Comparison of ENCODE assay signal across 28 cellular contexts in genomic region chr12:103785243-103786031, GRCh38. TPM values are rescaled to one million over a fixed set of nuclear protein-coding genes. Genes with fewer than 3 reads are reported as not detected.
A peak's percentile ranks its signal among the peaks of the same experiment; 100 is the strongest.
DNase-seq lines count a peak whose midpoint lies in the region; ATAC-seq and TF ChIP-seq lines count a peak whose summit lies in the region.
"Had no signal": no experiment of that assay in that cellular context is flagged by ENCODE, and none has a peak within 500 bp of the region (broad histone marks: within the 10 kb centered on the region; RNA-seq: fewer than 3 reads in every experiment).

No MANE protein-coding gene starts in this region.

- in situ Hi-C loops in GM23248 (cut with MboI) = no loop called here
- in situ Hi-C loops in gastrocnemius medialis (cut with MboI; ENCODE audit: low sequenced_read_pairs in 4 of 4) = loop anchor here in 2 of 4 donors (10.0 kb wide), 1 partner anchor 69 kb away; no protein-coding TSS in a partner anchor

- peaks cover 2 to 41% (median 28%) of the 10 kb centered on the region in 5 donors for H3K36me3 Mint-ChIP-seq in naive thymus-derived CD4-positive, alpha-beta T cell

- WGBS in GM23248 (ENCODE audit: low coverage in 1 of 2, low lambda C conversion rate in 2 of 2, missing lambda C conversion rate in 2 of 2), 2 experiments = 74 to 76% methylated on average over 4 of the region's 4 CpGs
- WGBS in liver = 35% methylated on average over 4 of the region's 4 CpGs

- H2AFZ ChIP-seq in GM23248 = no peak overlapping the region

- H3K9me3 Mint-ChIP-seq in naive thymus-derived CD4-positive, alpha-beta T cell = peaks cover 0 to 1% (median 0%) of the 10 kb centered on the region in 11 donors
- H3K9me3 Mint-ChIP-seq: brain; T-helper 1 cell treated with Interleukin-12 subunit alpha and Interleukin-12 subunit beta and Interleukin-4 antibody, amounts not matched to agents 30 μg/mL and 1 μg/mL, for 36 hours had no signal

- H3K79me2 ChIP-seq in GM23248 (ENCODE audit: insufficient read depth) = no peaks in the 10 kb centered on the region

- DNase-seq in GM23248 (peak; percentile 47), epithelial cell of proximal tubule (ENCODE audit: low read depth) (peak; percentile 86), gastrocnemius medialis (no peak), NCI-H82 treated with DMSO at 0.1 percent for 48 hours (lab: John Stamatoyannopoulos, UW; ENCODE audit: unreplicated experiment) (no peak), NAMALWA (ENCODE audit: low spot score) (no peak)
- no peak for DNase-seq in naive thymus-derived CD4-positive, alpha-beta T cell
- DNase-seq: activated CD4-positive, alpha-beta T cell treated with anti-CD3 and anti-CD28 coated beads, Interleukin-2, amount 50 U/mL, for 4 hours; activated CD8-positive, alpha-beta memory T cell treated with anti-CD3 and anti-CD28 coated beads, Interleukin-2, amount 10 ng/mL, durations not matched to agents 7 days and 5 days; activated T-cell treated with anti-CD3 and anti-CD28 coated beads, Interleukin-2, amount 50 U/mL, for 48 hours; CD4-positive, CD25-positive, alpha-beta regulatory T cell; dorsolateral prefrontal cortex; EL; esophagus squamous epithelium; hippocampal formation; KBM-7; left colon; NCI-H1105 treated with DMSO at 0.1 percent for 48 hours; NCI-H187 treated with DMSO at 0.1 percent for 48 hours; NCI-H2171 treated with DMSO at 0.1 percent for 48 hours; NCI-H510A; SK-N-SH; stimulated activated naive CD4-positive, alpha-beta T cell; upper lobe of right lung had no signal

- H3K9me3 ChIP-seq in GM23248 (ENCODE audit: low read depth) (no peaks in the 10 kb centered on the region), liver (ENCODE audit: control insufficient read depth in 4 of 4, low read length in 3 of 4) (no peaks in the 10 kb centered on the region), gastrocnemius medialis (no peaks in the 10 kb centered on the region)
- no peaks in the 10 kb centered on the region for H3K9me3 ChIP-seq in naive thymus-derived CD4-positive, alpha-beta T cell (ENCODE audit: control insufficient read depth in 2 of 3, low read length in 3 of 3)
- H3K9me3 ChIP-seq: esophagus squamous epithelium, gastroesophageal sphincter, neutrophil, SK-N-SH, upper lobe of right lung had no signal

- H3K9ac ChIP-seq in GM23248 (no peak overlapping the region), liver (ENCODE audit: low read depth in 1 of 2, low read length in 2 of 2) (no peak overlapping the region)
- H3K9ac ChIP-seq: SK-N-SH had no signal

- H3K27me3 Mint-ChIP-seq in naive thymus-derived CD4-positive, alpha-beta T cell = no peaks in the 10 kb centered on the region
- H3K27me3 Mint-ChIP-seq: activated CD8-positive, alpha-beta memory T cell treated with anti-CD3 and anti-CD28 coated beads, Interleukin-2, amount 10 ng/mL, durations not matched to agents 7 days and 5 days; brain; CD4-positive, CD25-positive, alpha-beta regulatory T cell had no signal

- ATAC-seq in gastrocnemius medialis = no peak
- no peak for ATAC-seq in naive thymus-derived CD4-positive, alpha-beta T cell
- ATAC-seq: activated CD8-positive, alpha-beta memory T cell treated with anti-CD3 and anti-CD28 coated beads, Interleukin-2, amount 10 ng/mL, durations not matched to agents 7 days and 5 days; gastroesophageal sphincter; upper lobe of right lung had no signal

- H4K20me1 ChIP-seq in GM23248 (ENCODE audit: insufficient read depth) = no peaks in the 10 kb centered on the region

- POLR2A ChIA-PET in naive thymus-derived CD4-positive, alpha-beta T cell (lab: Charles Lee) = no interaction called here

- H3K4me1 ChIP-seq in GM23248 (ENCODE audit: insufficient read depth) (no peaks in the 10 kb centered on the region), liver (ENCODE audit: control insufficient read depth in 4 of 4, insufficient read depth in 4 of 4, low read length in 3 of 4) (peaks cover 5 to 28% (median 24%) of the 10 kb centered on the region in 4 donors), gastrocnemius medialis (peaks cover 42 to 50% of the 10 kb centered on the region in 2 donors)
- H3K4me1 ChIP-seq in naive thymus-derived CD4-positive, alpha-beta T cell (ENCODE audit: control insufficient read depth in 2 of 2, insufficient read depth in 2 of 2, low read length in 2 of 2) = no peaks in the 10 kb centered on the region
- H3K4me1 ChIP-seq: upper lobe of right lung had no signal

- H3K36me3 ChIP-seq in GM23248 (ENCODE audit: low read depth) (no peaks in the 10 kb centered on the region; the same call in 1 of the 2 replicates), liver (ENCODE audit: control insufficient read depth in 4 of 4, insufficient read depth in 3 of 4, low read depth in 1 of 4, low read length in 3 of 4) (peaks cover 0 to 5% (median 3%) of the 10 kb centered on the region in 4 donors), gastrocnemius medialis (no peaks in the 10 kb centered on the region)
- peaks cover 0 to 14% (median 0%) of the 10 kb centered on the region in 3 experiments for H3K36me3 ChIP-seq in naive thymus-derived CD4-positive, alpha-beta T cell (ENCODE audit: control insufficient read depth in 2 of 3, insufficient read depth in 3 of 3, low read length in 3 of 3)

- no peaks in the 10 kb centered on the region for H3K9me2 ChIP-seq in GM23248 (ENCODE audit: insufficient read depth)
- H3K9me2 ChIP-seq: SK-N-SH had no signal

- no peak overlapping the region for H3K4me3 ChIP-seq in GM23248
- H3K4me3 ChIP-seq in epithelial cell of proximal tubule (ENCODE audit: low read depth, low read length) = no peak overlapping the region
- no peak overlapping the region for H3K4me3 ChIP-seq in liver (ENCODE audit: low read depth in 1 of 3, low read length in 3 of 3)
- H3K4me3 ChIP-seq in gastrocnemius medialis = no peak overlapping the region
- H3K4me3 ChIP-seq in naive thymus-derived CD4-positive, alpha-beta T cell (ENCODE audit: low read length) = no peak overlapping the region
- H3K4me3 ChIP-seq: dorsolateral prefrontal cortex, esophagus squamous epithelium, gastroesophageal sphincter, upper lobe of right lung had no signal

- H3K27ac Mint-ChIP-seq in naive thymus-derived CD4-positive, alpha-beta T cell = no peak overlapping the region
- H3K27ac Mint-ChIP-seq: activated CD8-positive, alpha-beta memory T cell treated with anti-CD3 and anti-CD28 coated beads, Interleukin-2, amount 10 ng/mL, durations not matched to agents 7 days and 5 days; brain; T-helper 1 cell treated with Interleukin-12 subunit alpha and Interleukin-12 subunit beta and Interleukin-4 antibody, amounts not matched to agents 30 μg/mL and 1 μg/mL, for 36 hours had no signal

- H3K27ac ChIP-seq in GM23248 (no peak overlapping the region), liver (ENCODE audit: low read depth in 1 of 2, low read length in 2 of 2) (peak overlapping the region in 1 of 2 donors; percentile 70), gastrocnemius medialis (peak overlapping the region; percentile 83 to 93 (median 87))
- no peak overlapping the region for H3K27ac ChIP-seq in naive thymus-derived CD4-positive, alpha-beta T cell (ENCODE audit: low read depth, low read length)
- H3K27ac ChIP-seq: dorsolateral prefrontal cortex, esophagus squamous epithelium, neutrophil, upper lobe of right lung had no signal

- H3K4me3 Mint-ChIP-seq in naive thymus-derived CD4-positive, alpha-beta T cell = no peak overlapping the region
- H3K4me3 Mint-ChIP-seq: activated CD8-positive, alpha-beta memory T cell treated with anti-CD3 and anti-CD28 coated beads, Interleukin-2, amount 10 ng/mL, durations not matched to agents 7 days and 5 days; brain; CD4-positive, CD25-positive, alpha-beta regulatory T cell; T-helper 1 cell treated with Interleukin-12 subunit alpha and Interleukin-12 subunit beta and Interleukin-4 antibody, amounts not matched to agents 30 μg/mL and 1 μg/mL, for 36 hours had no signal

- 0 out of 2 replicates have a peak, but pooled peaks cover 5% of the 10 kb centered on the region for H3F3A ChIP-seq in GM23248 (ENCODE audit: insufficient read depth)

- TF ChIP-seq RAD21 in liver (IDR thresholded peaks at IDR 0.05) = no peak

- no peak for TF ChIP-seq POLR2A in gastrocnemius medialis (IDR thresholded peaks at IDR 0.05)

- H3K4me2 ChIP-seq in GM23248 (ENCODE audit: unreplicated experiment) = no peak overlapping the region
- H3K4me2 ChIP-seq: SK-N-SH had no signal

- no peaks in the 10 kb centered on the region for H3K27me3 ChIP-seq in GM23248 (replicated peaks; ENCODE audit: insufficient read depth)
- no peaks in the 10 kb centered on the region for H3K27me3 ChIP-seq in liver (ENCODE audit: control insufficient read depth in 4 of 4, insufficient read depth in 4 of 4, low read length in 3 of 4)
- no peaks in the 10 kb centered on the region for H3K27me3 ChIP-seq in gastrocnemius medialis
- H3K27me3 ChIP-seq in naive thymus-derived CD4-positive, alpha-beta T cell (ENCODE audit: control insufficient read depth in 2 of 2, insufficient read depth in 2 of 2, low read length in 2 of 2) = no peaks in the 10 kb centered on the region
- H3K27me3 ChIP-seq: dorsolateral prefrontal cortex, esophagus squamous epithelium, gastroesophageal sphincter, neutrophil, upper lobe of right lung had no signal

- CTCF ChIA-PET in naive thymus-derived CD4-positive, alpha-beta T cell (lab: Charles Lee) = interaction anchor here (0.8 kb wide), 1 partner anchor 12 kb away, joined by 3 read pairs; no protein-coding TSS in a partner anchor

- intact Hi-C loops in gastrocnemius medialis (cut with DNase I; ENCODE audit: low total_unique reads) = loop anchor here (10.0 kb wide), 1 partner anchor 1439 kb away; no protein-coding TSS in a partner anchor
- intact Hi-C loops in naive thymus-derived CD4-positive, alpha-beta T cell (cut with micrococcal nuclease) = no loop called here

- no peaks in the 10 kb centered on the region for H3K4me1 Mint-ChIP-seq in naive thymus-derived CD4-positive, alpha-beta T cell
- H3K4me1 Mint-ChIP-seq: activated CD8-positive, alpha-beta memory T cell treated with anti-CD3 and anti-CD28 coated beads, Interleukin-2, amount 10 ng/mL, durations not matched to agents 7 days and 5 days; brain; CD4-positive, CD25-positive, alpha-beta regulatory T cell had no signal

- TF ChIP-seq CTCF in epithelial cell of proximal tubule (conservative IDR thresholded peaks at IDR 0.05; ENCODE audit: low read depth, low read length) = no peak
- TF ChIP-seq CTCF in liver (IDR thresholded peaks at IDR 0.05; ENCODE audit: low read depth, low read length, missing input control) = no peak
- TF ChIP-seq CTCF in gastrocnemius medialis (IDR thresholded peaks at IDR 0.05 in 4 of 5, conservative IDR thresholded peaks at IDR 0.05 in 1 of 5) = no peak

TF ChIP-seq in liver, 16 proteins besides CTCF, POLR2A, EP300 and RAD21 (continues in another document):
- TF ChIP-seq GABPA (IDR thresholded peaks at IDR 0.05 in 1 of 2, conservative IDR thresholded peaks at IDR 0.05 in 1 of 2) (no peak), FOXA1 (IDR thresholded peaks at IDR 0.05) (no peak), FOXA2 (IDR thresholded peaks at IDR 0.05) (no peak), YY1 (IDR thresholded peaks at IDR 0.05) (peak; percentile 15)

RNA-seq across cellular contexts. Expression of gene NT5DC3, which starts 55.6 kb away (rescaled TPM):
- total RNA-seq in GM23248 (2014; rRNA removed; shearing (Covaris generic)) = 4.3 and 5.2 TPM in 2 replicates
- 3.2 and 3.4 TPM in 2 replicates for polyA plus RNA-seq in GM23248 (2016; fragmentation: Nextera tagmentation; extraction: Ambion mirVana)
- total RNA-seq in epithelial cell of proximal tubule = 7.5 and 10.3 TPM in 2 replicates
- total RNA-seq in liver = 1 to 10 TPM; 6.0 to 9.0 TPM
- 1 to 10 TPM; 1.3 to 2.8 TPM for polyA plus RNA-seq in liver
- total RNA-seq in gastrocnemius medialis = 10 to 100 TPM in 3 of 4 donors, 1 to 10 TPM in 1; 8.8 to 18.7 (median 13.9) TPM
- 1 to 10 TPM; 3.9 to 5.0 (median 4.5) TPM for total RNA-seq in naive thymus-derived CD4-positive, alpha-beta T cell
- 1 to 10 TPM in 1 of 2 donors, under 1 TPM in 1; 0.99 to 1.6 TPM for polyA plus RNA-seq in naive thymus-derived CD4-positive, alpha-beta T cell

Comparison
In these comparisons a context has a peak if more than half of its experiments do, and no peak if none do; other contexts are left out.
1. DNase-seq: peak in GM23248 (single experiment) and epithelial cell of proximal tubule (single experiment); none in gastrocnemius medialis (0 of 2), NCI-H82 treated with DMSO at 0.1 percent for 48 hours (single experiment), NAMALWA (single experiment) and naive thymus-derived CD4-positive, alpha-beta T cell (0 of 9).
2. H3K27ac ChIP-seq: peak in gastrocnemius medialis (4 of 4); none in GM23248 (single experiment) and naive thymus-derived CD4-positive, alpha-beta T cell (single experiment).